Comparison of ENCODE assay signal across 1 cellular context in genomic region chr7:69365588-69366241, GRCh38.
TF ChIP-seq lines count a peak whose summit lies in the region.

No MANE protein-coding gene starts in this region.

TF ChIP-seq in HEK293, 187 proteins besides CTCF, POLR2A, EP300 and RAD21 (continued from another document and continues in another):
- TF ChIP-seq ZNF280D (tag by site-specific recombination; IDR thresholded peaks at IDR 0.05): no peak
- TF ChIP-seq HOXC10 (CRISPR knock-in tag; IDR thresholded peaks at IDR 0.05): no peak
- TF ChIP-seq ZBTB7A (tag by site-specific recombination; IDR thresholded peaks at IDR 0.05; ENCODE audit: low read depth): no peak
- TF ChIP-seq KLF9 (tag by site-specific recombination; IDR thresholded peaks at IDR 0.05; ENCODE audit: low read depth): peak; percentile 65
- no peak for TF ChIP-seq ELK4 (IDR thresholded peaks at IDR 0.05; ENCODE audit: borderline replicate concordance, low read depth, low read length)
- TF ChIP-seq ZNF776 (tag by site-specific recombination; IDR thresholded peaks at IDR 0.05; ENCODE audit: borderline replicate concordance): no peak
- TF ChIP-seq SCRT2 (tag by site-specific recombination; IDR thresholded peaks at IDR 0.05): no peak
- TF ChIP-seq ZNF518A (tag by site-specific recombination; conservative IDR thresholded peaks at IDR 0.05; ENCODE audit: low read depth): 0 out of 2 replicates have a peak, but pooled peaks have one; percentile 23
- peak; percentile 68; the same call in 1 of the 2 replicates for TF ChIP-seq ZNF561 (tag by site-specific recombination; IDR thresholded peaks at IDR 0.05; ENCODE audit: borderline replicate concordance)
- no peak for TF ChIP-seq ZNF701 (tag by site-specific recombination; IDR thresholded peaks at IDR 0.05)
- TF ChIP-seq ZSCAN18 (tag by site-specific recombination; IDR thresholded peaks at IDR 0.05): no peak
- no peak for TF ChIP-seq ZNF184 (tag by site-specific recombination; IDR thresholded peaks at IDR 0.05)
- no peak for TF ChIP-seq ZNF707 (tag by site-specific recombination; IDR thresholded peaks at IDR 0.05)
- no peak for TF ChIP-seq ZNF248 (tag by site-specific recombination; IDR thresholded peaks at IDR 0.05)
- no peak for TF ChIP-seq ZNF677 (tag by site-specific recombination; IDR thresholded peaks at IDR 0.05)
- no peak for TF ChIP-seq ZNF473 (tag by site-specific recombination; IDR thresholded peaks at IDR 0.05)
- 0 out of 2 replicates have a peak, but pooled peaks have one; percentile 48 for TF ChIP-seq MEIS1 (CRISPR knock-in tag; IDR thresholded peaks at IDR 0.05; ENCODE audit: borderline replicate concordance)
- no peak for TF ChIP-seq ZNF768 (tag by site-specific recombination; IDR thresholded peaks at IDR 0.05)
- TF ChIP-seq YY1 (tag by site-specific recombination; IDR thresholded peaks at IDR 0.05): no peak
- TF ChIP-seq KLF17 (tag by site-specific recombination; IDR thresholded peaks at IDR 0.05): no peak
- TF ChIP-seq ZNF571 (tag by site-specific recombination; IDR thresholded peaks at IDR 0.05): no peak
- no peak; the same call in 1 of the 2 replicates for TF ChIP-seq ZBTB8A (tag by site-specific recombination; IDR thresholded peaks at IDR 0.05)
- TF ChIP-seq ZNF660 (tag by site-specific recombination; IDR thresholded peaks at IDR 0.05): peak; percentile 12; the same call in 1 of the 2 replicates
- no peak for TF ChIP-seq ZNF302 (tag by site-specific recombination; IDR thresholded peaks at IDR 0.05; ENCODE audit: low read depth)
- no peak for TF ChIP-seq ZBTB49 (tag by site-specific recombination; IDR thresholded peaks at IDR 0.05; ENCODE audit: low read depth)
- peak; percentile 39; the same call in 1 of the 2 replicates for TF ChIP-seq PRDM10 (tag by site-specific recombination; IDR thresholded peaks at IDR 0.05)
- TF ChIP-seq ZNF488 (tag by site-specific recombination; IDR thresholded peaks at IDR 0.05): peak; percentile 71; the same call in 1 of the 2 replicates
- TF ChIP-seq ZXDB (tag by site-specific recombination; IDR thresholded peaks at IDR 0.05): peak; percentile 45; the same call in 1 of the 2 replicates
- no peak for TF ChIP-seq ZNF670 (tag by site-specific recombination; IDR thresholded peaks at IDR 0.05; ENCODE audit: low read depth)
- no peak for TF ChIP-seq ZNF404 (tag by site-specific recombination; IDR thresholded peaks at IDR 0.05)
- 0 out of 2 replicates have a peak, but pooled peaks have one; percentile 43 for TF ChIP-seq WT1 (tag by site-specific recombination; IDR thresholded peaks at IDR 0.05)
- no peak for TF ChIP-seq ZNF639 (tag by site-specific recombination; IDR thresholded peaks at IDR 0.05)
- no peak for TF ChIP-seq ZNF239 (tag by site-specific recombination; IDR thresholded peaks at IDR 0.05)
- TF ChIP-seq ZNF654 (tag by site-specific recombination; IDR thresholded peaks at IDR 0.05; ENCODE audit: low read depth): no peak
